ENCODE assay signal across 1 cellular context in genomic region chr22:46604306-46604690, GRCh38.
TF ChIP-seq lines count a peak whose summit lies in the region.

No MANE protein-coding gene starts in this region.

TF ChIP-seq in K562, 482 proteins besides CTCF, POLR2A, EP300 and RAD21 (continued from another document and continues in another):
- TF ChIP-seq, protein P1, sequence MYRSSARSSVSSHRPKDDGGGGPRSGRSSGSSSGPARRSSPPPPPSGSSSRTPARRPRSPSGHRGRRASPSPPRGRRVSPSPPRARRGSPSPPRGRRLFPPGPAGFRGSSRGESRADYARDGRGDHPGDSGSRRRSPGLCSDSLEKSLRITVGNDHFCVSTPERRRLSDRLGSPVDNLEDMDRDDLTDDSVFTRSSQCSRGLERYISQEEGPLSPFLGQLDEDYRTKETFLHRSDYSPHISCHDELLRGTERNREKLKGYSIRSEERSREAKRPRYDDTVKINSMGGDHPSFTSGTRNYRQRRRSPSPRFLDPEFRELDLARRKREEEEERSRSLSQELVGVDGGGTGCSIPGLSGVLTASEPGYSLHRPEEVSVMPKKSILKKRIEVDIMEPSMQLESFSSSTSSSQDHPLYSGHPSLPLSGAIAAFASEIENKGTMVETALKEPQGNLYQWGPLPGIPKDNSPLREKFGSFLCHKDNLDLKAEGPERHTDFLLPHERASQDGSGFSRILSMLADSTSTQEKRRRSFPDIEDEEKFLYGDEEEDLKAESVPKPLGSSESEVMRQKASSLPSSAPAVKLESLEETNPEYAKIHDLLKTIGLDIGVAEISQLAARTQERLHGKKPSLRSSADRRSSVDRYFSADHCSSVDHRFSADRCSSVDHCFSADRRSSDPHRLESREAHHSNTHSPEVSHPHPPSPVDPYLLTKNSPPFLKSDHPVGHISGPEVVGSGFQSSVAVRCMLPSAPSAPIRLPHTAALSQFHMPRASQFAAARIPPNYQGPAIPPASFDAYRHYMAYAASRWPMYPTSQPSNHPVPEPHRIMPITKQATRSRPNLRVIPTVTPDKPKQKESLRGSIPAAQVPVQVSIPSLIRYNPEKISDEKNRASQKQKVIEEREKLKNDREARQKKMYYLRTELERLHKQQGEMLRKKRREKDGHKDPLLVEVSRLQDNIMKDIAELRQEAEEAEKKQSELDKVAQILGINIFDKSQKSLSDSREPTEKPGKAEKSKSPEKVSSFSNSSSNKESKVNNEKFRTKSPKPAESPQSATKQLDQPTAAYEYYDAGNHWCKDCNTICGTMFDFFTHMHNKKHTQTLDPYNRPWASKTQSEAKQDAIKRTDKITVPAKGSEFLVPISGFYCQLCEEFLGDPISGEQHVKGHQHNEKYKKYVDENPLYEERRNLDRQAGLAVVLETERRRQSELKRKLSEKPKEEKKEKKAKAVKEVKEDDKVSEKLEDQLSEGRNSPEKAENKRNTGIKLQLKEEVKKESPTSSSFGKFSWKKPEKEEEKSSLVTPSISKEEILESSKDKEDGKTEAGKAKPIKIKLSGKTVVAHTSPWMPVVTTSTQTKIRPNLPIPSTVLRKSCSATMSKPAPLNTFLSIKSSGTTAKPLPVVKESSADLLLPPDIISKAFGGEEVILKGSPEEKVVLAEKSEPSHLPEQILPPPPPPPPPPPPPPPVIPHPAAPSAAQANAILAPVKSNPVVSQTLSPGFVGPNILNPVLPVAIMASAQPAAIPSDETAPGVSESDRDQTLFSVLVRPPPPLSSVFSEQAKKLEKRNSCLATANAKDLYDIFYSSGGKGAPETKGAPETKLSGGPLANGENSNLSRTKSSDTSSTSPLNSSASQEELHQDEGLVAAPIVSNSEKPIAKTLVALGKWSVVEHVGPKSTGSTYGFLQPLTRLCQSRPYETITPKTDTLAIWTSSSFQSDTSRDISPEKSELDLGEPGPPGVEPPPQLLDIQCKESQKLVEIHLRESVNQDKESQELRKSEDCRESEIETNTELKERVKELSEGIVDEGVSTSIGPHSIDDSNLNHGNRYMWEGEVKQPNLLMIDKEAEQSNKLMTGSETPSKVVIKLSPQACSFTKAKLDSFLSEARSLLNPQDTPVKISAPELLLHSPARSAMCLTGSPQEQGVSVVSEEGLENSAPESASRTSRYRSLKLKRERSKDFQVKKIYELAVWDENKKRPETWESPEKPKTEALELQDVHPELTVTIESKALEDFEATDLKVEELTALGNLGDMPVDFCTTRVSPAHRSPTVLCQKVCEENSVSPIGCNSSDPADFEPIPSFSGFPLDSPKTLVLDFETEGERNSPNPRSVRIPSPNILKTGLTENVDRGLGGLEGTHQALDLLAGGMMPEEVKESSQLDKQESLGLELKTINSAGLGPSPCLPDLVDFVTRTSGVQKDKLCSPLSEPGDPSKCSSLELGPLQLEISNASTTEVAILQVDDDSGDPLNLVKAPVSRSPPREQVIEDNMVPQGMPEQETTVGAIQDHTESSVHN (IDR thresholded peaks at IDR 0.05; ENCODE audit: borderline replicate concordance in 1 of 2, low read depth in 1 of 2), result peak in 1 of 2 experiments; percentile 44; a peak in 1 of 4 replicates
- TF ChIP-seq BRF1 (IDR thresholded peaks at IDR 0.05; ENCODE audit: borderline replicate concordance, extremely low read depth, insufficient read length) (no peak), SIRT6 (IDR thresholded peaks at IDR 0.05; ENCODE audit: low read depth, low read length) (no peak), TAF7 (tag; IDR thresholded peaks at IDR 0.05) (peak; percentile 59; the same call in 1 of the 2 replicates), REST (CRISPR knock-in tag; IDR thresholded peaks at IDR 0.05; ENCODE audit: low read depth) (no peak), ZNF639 (CRISPR knock-in tag; conservative IDR thresholded peaks at IDR 0.05 in 1 of 2, IDR thresholded peaks at IDR 0.05 in 1 of 2) (no peak), MEF2D (tag; conservative IDR thresholded peaks at IDR 0.05; ENCODE audit: low read depth) (no peak), PCBP2 (IDR thresholded peaks at IDR 0.05; ENCODE audit: low read depth, low read length, poor library complexity, severe bottlenecking) (no peak), KDM1A (IDR thresholded peaks at IDR 0.05) (peak; percentile 62 to 79), THAP12 (CRISPR knock-in tag; IDR thresholded peaks at IDR 0.05) (no peak), EZH2 (IDR thresholded peaks at IDR 0.05; ENCODE audit: borderline replicate concordance, low read depth, low read length) (no peak), RFX1 (IDR thresholded peaks at IDR 0.05) (no peak), RNF2 (IDR thresholded peaks at IDR 0.05) (peak; percentile 97), TBL1XR1 (IDR thresholded peaks at IDR 0.05; ENCODE audit: low read length in 2 of 2) (peak in 1 of 2 experiments; percentile 84; a peak in 2 of 4 replicates), ZEB2 (IDR thresholded peaks at IDR 0.05) (no peak; the same call in 1 of the 2 replicates), KHSRP (IDR thresholded peaks at IDR 0.05) (no peak), ZSCAN29 (IDR thresholded peaks at IDR 0.05) (no peak), SP1 (CRISPR knock-in tag; IDR thresholded peaks at IDR 0.05) (no peak), PHB (CRISPR knock-in tag; IDR thresholded peaks at IDR 0.05) (no peak), SUPT5H (IDR thresholded peaks at IDR 0.05) (peak; percentile 74), CHD4 (IDR thresholded peaks at IDR 0.05; ENCODE audit: insufficient read depth, insufficient replicate concordance, low read depth, low read length, poor library complexity, severe bottlenecking) (no peak), HIVEP1 (CRISPR knock-in tag; IDR thresholded peaks at IDR 0.05) (no peak), MEIS2 (IDR thresholded peaks at IDR 0.05; ENCODE audit: partially characterized antibody) (peak; percentile 44), TFAP4 (CRISPR knock-in tag; IDR thresholded peaks at IDR 0.05; ENCODE audit: borderline replicate concordance) (peak; percentile 87)
- TF ChIP-seq, protein P2, sequence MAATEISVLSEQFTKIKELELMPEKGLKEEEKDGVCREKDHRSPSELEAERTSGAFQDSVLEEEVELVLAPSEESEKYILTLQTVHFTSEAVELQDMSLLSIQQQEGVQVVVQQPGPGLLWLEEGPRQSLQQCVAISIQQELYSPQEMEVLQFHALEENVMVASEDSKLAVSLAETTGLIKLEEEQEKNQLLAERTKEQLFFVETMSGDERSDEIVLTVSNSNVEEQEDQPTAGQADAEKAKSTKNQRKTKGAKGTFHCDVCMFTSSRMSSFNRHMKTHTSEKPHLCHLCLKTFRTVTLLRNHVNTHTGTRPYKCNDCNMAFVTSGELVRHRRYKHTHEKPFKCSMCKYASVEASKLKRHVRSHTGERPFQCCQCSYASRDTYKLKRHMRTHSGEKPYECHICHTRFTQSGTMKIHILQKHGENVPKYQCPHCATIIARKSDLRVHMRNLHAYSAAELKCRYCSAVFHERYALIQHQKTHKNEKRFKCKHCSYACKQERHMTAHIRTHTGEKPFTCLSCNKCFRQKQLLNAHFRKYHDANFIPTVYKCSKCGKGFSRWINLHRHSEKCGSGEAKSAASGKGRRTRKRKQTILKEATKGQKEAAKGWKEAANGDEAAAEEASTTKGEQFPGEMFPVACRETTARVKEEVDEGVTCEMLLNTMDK (IDR thresholded peaks at IDR 0.05; ENCODE audit: borderline replicate concordance, insufficient read depth, low read depth, low read length, poor library complexity, severe bottlenecking), result no peak
- TF ChIP-seq, protein P3, sequence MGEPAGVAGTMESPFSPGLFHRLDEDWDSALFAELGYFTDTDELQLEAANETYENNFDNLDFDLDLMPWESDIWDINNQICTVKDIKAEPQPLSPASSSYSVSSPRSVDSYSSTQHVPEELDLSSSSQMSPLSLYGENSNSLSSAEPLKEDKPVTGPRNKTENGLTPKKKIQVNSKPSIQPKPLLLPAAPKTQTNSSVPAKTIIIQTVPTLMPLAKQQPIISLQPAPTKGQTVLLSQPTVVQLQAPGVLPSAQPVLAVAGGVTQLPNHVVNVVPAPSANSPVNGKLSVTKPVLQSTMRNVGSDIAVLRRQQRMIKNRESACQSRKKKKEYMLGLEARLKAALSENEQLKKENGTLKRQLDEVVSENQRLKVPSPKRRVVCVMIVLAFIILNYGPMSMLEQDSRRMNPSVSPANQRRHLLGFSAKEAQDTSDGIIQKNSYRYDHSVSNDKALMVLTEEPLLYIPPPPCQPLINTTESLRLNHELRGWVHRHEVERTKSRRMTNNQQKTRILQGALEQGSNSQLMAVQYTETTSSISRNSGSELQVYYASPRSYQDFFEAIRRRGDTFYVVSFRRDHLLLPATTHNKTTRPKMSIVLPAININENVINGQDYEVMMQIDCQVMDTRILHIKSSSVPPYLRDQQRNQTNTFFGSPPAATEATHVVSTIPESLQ (CRISPR knock-in tag; IDR thresholded peaks at IDR 0.05), result no peak
- TF ChIP-seq, protein P4, sequence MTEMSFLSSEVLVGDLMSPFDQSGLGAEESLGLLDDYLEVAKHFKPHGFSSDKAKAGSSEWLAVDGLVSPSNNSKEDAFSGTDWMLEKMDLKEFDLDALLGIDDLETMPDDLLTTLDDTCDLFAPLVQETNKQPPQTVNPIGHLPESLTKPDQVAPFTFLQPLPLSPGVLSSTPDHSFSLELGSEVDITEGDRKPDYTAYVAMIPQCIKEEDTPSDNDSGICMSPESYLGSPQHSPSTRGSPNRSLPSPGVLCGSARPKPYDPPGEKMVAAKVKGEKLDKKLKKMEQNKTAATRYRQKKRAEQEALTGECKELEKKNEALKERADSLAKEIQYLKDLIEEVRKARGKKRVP (CRISPR knock-in tag; IDR thresholded peaks at IDR 0.05), result no peak
